Comparison of ENCODE assay signal across 9 cellular contexts in genomic region chr5:116068028-116068632, GRCh38. TPM values are rescaled to one million over a fixed set of nuclear protein-coding genes. Genes with fewer than 3 reads are reported as not detected.
A peak's percentile ranks its signal among the peaks of the same experiment; 100 is the strongest.
DNase-seq lines count a peak whose midpoint lies in the region; ATAC-seq and TF ChIP-seq lines count a peak whose summit lies in the region.
"Had no signal": no experiment of that assay in that cellular context is flagged by ENCODE, and none has a peak within 500 bp of the region (broad histone marks: within the 10 kb centered on the region; RNA-seq: fewer than 3 reads in every experiment).

No MANE protein-coding gene starts in this region.

- CTCF ChIA-PET in A673 (lab: Charles Lee), result interaction anchor here (1.3 kb wide), 1 partner anchor 180 kb away, joined by 4 read pairs; no protein-coding TSS in a partner anchor
- CTCF ChIA-PET in Panc1 (lab: Charles Lee), result interaction anchor here (0.6 to 0.7 kb wide), 2 partner anchors 156 to 212 kb away, joined by 3 to 6 read pairs; no protein-coding TSS in a partner anchor

- no peaks in the 10 kb centered on the region for H3K4me1 Mint-ChIP-seq in mesothelial cell of epicardium

- H3K4me3 Mint-ChIP-seq in mesothelial cell of epicardium, result no peak overlapping the region

- peaks cover 5% of the 10 kb centered on the region for H3K27me3 ChIP-seq in A673 (replicated peaks; ENCODE audit: insufficient read depth, low read depth, low read length, poor library complexity)
- H3K27me3 ChIP-seq in Panc1 (ENCODE audit: control insufficient read depth, insufficient read depth, low read length), result peaks cover 2% of the 10 kb centered on the region; the same call in 1 of the 2 replicates

- peaks cover 25% of the 10 kb centered on the region for H3K27me3 Mint-ChIP-seq in mesothelial cell of epicardium (ENCODE audit: low read depth)

- H3K36me3 Mint-ChIP-seq in mesothelial cell of epicardium, result no peaks in the 10 kb centered on the region

- H3K27ac ChIP-seq in A673 (ENCODE audit: low read depth, low read length, poor library complexity, severe bottlenecking), result no peak overlapping the region
- H3K27ac ChIP-seq in Panc1 (ENCODE audit: low read length), result no peak overlapping the region
- no peak overlapping the region for H3K27ac ChIP-seq in coronary artery

- in situ Hi-C loops in Panc1 (cut with HindIII; ENCODE audit: low pct_unique_long_range_greater_than_20kb, low sequenced_read_pairs), result no loop called here

- intact Hi-C loops in A673 (cut with micrococcal nuclease; ENCODE audit: unreplicated experiment) (loop anchor here (2.0 to 5.0 kb wide), 3 partner anchors 181 to 433 kb away; no protein-coding TSS in a partner anchor), Panc1 (cut with micrococcal nuclease; ENCODE audit: unreplicated experiment) (loop anchor here (1.0 kb wide), 1 partner anchor 434 kb away; no protein-coding TSS in a partner anchor)

- ATAC-seq in HG03135 (IDR thresholded peaks at IDR 0.05; ENCODE audit: unreplicated experiment) (peak; percentile 66), Panc1 (peak; percentile 80), GM21786 (IDR thresholded peaks at IDR 0.05; ENCODE audit: unreplicated experiment) (no peak)

- H3K36me3 ChIP-seq in A673 (ENCODE audit: insufficient read depth, low read length, poor library complexity, severe bottlenecking) (no peaks in the 10 kb centered on the region), Panc1 (ENCODE audit: control insufficient read depth, insufficient read depth, low read length) (no peaks in the 10 kb centered on the region)

- POLR2A ChIA-PET in A673 (lab: Charles Lee; ENCODE audit: low non-redundant PET), result no interaction called here
- POLR2A ChIA-PET in Panc1 (lab: Charles Lee), result no interaction called here

- TF ChIP-seq CTCF in A673 (conservative IDR thresholded peaks at IDR 0.05; ENCODE audit: low read depth, low read length) (peak; percentile 84), Panc1 (IDR thresholded peaks at IDR 0.05) (peak; percentile 78), coronary artery (IDR thresholded peaks at IDR 0.05) (peak; percentile 71), mesothelial cell of epicardium (IDR thresholded peaks at IDR 0.05; ENCODE audit: unreplicated experiment) (peak; percentile 97)

- no peaks in the 10 kb centered on the region for H3K9me3 Mint-ChIP-seq in mesothelial cell of epicardium

- H3K4me1 ChIP-seq in A673 (ENCODE audit: insufficient read depth, low read length, poor library complexity, severe bottlenecking) (no peaks in the 10 kb centered on the region), Panc1 (ENCODE audit: control insufficient read depth, insufficient read depth, low read length) (no peaks in the 10 kb centered on the region)

- H3K4me3 ChIP-seq in A673 (ENCODE audit: low read depth, low read length, poor library complexity, severe bottlenecking), result no peak overlapping the region
- no peak overlapping the region for H3K4me3 ChIP-seq in Panc1 (ENCODE audit: low read depth in 2 of 2, low read length in 2 of 2)
- no peak overlapping the region for H3K4me3 ChIP-seq in coronary artery

- BruUV-seq in A673 (replicated peaks; lab: Mats Ljungman, UMichigan), result no TSS peak
- no TSS peak for BruUV-seq in Panc1 (replicated peaks; lab: Mats Ljungman, UMichigan)

- no peak overlapping the region for H3K27ac Mint-ChIP-seq in mesothelial cell of epicardium

- H3K9me3 ChIP-seq in A673 (ENCODE audit: low read depth, low read length, poor library complexity, severe bottlenecking), result no peaks in the 10 kb centered on the region
- no peaks in the 10 kb centered on the region for H3K9me3 ChIP-seq in Panc1 (ENCODE audit: control insufficient read depth, insufficient read depth, low read depth, low read length)

- DNase-seq in A673 (ENCODE audit: low spot score), result peak; percentile 55
- peak; percentile 15 for DNase-seq in DMS53 treated with DMSO at 0.1 percent for 48 hours (lab: John Stamatoyannopoulos, UW; ENCODE audit: unreplicated experiment)
- no peak for DNase-seq in Panc1 (ENCODE audit: low read depth, low spot score)
- no peak for DNase-seq in coronary artery (ENCODE audit: low spot score)
- DNase-seq in mesothelial cell of epicardium (ENCODE audit: low spot score in 2 of 2, unreplicated experiment in 2 of 2), result no peak
- no peak for DNase-seq in cerebellar nuclear complex (lab: John Stamatoyannopoulos, UW)

RNA-seq across cellular contexts. Expression of gene COMMD10, which starts 16.7 kb away (rescaled TPM):
- total RNA-seq in A673 (2021), result 35.4 and 36.5 TPM in 2 replicates
- total RNA-seq in Panc1 (2021; ENCODE audit: unreplicated experiment), result 37.9 TPM
- polyA plus RNA-seq in Panc1 (2012; ENCODE audit: insufficient read length), result 20.4 TPM
- total RNA-seq in mesothelial cell of epicardium, result 22.6 to 25.7 TPM (median 23.3 TPM) in 3 replicates

RNA-seq across cellular contexts. Expression of gene ARL14EPL, which starts 35.9 kb away (rescaled TPM):
- total RNA-seq in A673 (2021), result not detected in 2 replicates
- not detected for total RNA-seq in Panc1 (2021; ENCODE audit: unreplicated experiment)
- not detected for polyA plus RNA-seq in Panc1 (2012; ENCODE audit: insufficient read length)
- 0.25 TPM in 1 of 3 replicates, not detected in the others for total RNA-seq in mesothelial cell of epicardium
- total RNA-seq: lower leg skin had no signal

Comparison
In these comparisons a context has a peak if more than half of its experiments do, and no peak if none do; other contexts are left out.
1. DNase-seq: peak in A673 (single experiment) and DMS53 treated with DMSO at 0.1 percent for 48 hours (single experiment); none in Panc1 (single experiment), coronary artery (single experiment), mesothelial cell of epicardium (0 of 2) and cerebellar nuclear complex (0 of 2).
2. Peak in every context shown above with its lines, with median percentiles within 50 percentile points of each other: CTCF ChIP-seq.